Comparison of ENCODE assay signal across 10 cellular contexts in the genomic region with DNA sequence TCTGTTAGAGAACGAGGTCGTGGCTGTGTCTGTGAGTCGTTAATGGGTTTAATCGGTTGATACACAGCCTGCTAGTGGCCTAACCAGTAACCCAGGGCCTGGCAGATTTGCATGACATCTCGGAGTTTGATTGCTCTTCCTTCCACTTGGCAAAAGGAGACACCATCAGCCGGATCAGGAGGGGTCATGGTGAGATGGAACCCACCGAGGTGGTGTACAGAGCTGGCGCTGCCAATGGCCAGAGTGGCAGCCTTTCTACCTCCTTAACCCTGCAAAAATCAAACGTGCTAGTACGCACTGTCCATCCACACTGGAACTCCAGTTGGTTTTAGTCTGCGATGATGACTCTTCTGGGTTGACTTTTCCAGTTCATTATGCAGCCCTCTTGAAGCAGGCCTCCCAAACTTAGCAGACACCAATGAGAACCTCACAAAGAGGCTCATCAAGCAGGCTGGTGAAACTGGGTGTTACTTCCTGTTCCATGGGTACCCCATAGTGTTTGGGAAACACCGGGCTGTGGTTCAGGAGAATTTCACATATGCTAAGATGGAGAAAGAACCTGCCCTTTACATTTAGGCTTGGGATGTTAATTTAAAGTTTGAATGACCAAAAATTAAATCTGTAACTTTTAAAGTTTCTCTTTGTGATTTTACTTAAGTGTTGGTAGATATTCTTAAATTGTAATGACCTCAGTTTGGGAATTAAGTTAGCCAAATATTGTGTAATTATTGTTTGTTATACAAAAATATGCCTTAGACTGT. TPM values are rescaled to one million over a fixed set of nuclear protein-coding genes. Genes with fewer than 3 reads are reported as not detected.
DNase-seq lines count a peak whose midpoint lies in the region; ATAC-seq and TF ChIP-seq lines count a peak whose summit lies in the region.
"Had no signal": no experiment of that assay in that cellular context is flagged by ENCODE, and none has a peak within 500 bp of the region (broad histone marks: within the 10 kb centered on the region; RNA-seq: fewer than 3 reads in every experiment).

No MANE protein-coding gene starts in this region.

- H3K36me3 ChIP-seq in left ventricle myocardium inferior = no peaks in the 10 kb centered on the region

- peak overlapping the region; percentile 48 for H3K27ac Mint-ChIP-seq in activated T-helper 1 cell treated with anti-CD3 and anti-CD28 coated beads, Interleukin-12 subunit alpha, Interleukin-12 subunit beta, Interleukin-2, Interleukin-4 antibody, amounts not matched to agents 30 ng/mL and 10 ng/mL and 1 ng/mL, durations not matched to agents 14 hours and 24 hours and 36 hours
- H3K27ac Mint-ChIP-seq in immature natural killer cell = peak overlapping the region; percentile 15 to 70 (median 58)

- H3K4me3 ChIP-seq in left ventricle myocardium inferior = peak overlapping the region; percentile 76

- DNase-seq in left ventricle myocardium inferior = no peak
- no peak for DNase-seq in Right ventricle myocardium superior
- DNase-seq in activated T-helper 1 cell treated with anti-CD3 and anti-CD28 coated beads, Interleukin-12 subunit alpha, Interleukin-12 subunit beta, Interleukin-2, Interleukin-4 antibody, amounts not matched to agents 30 ng/mL and 10 ng/mL and 1 ng/mL, durations not matched to agents 14 hours and 24 hours and 36 hours (ENCODE audit: low spot score) = no peak
- DNase-seq in immature natural killer cell = no peak
- no peak for DNase-seq in dedifferentiated amniotic fluid mesenchymal stem cell (ENCODE audit: extremely low spot score)
- DNase-seq in NCI-H524 treated with DMSO at 0.1 percent for 48 hours (lab: John Stamatoyannopoulos, UW) = no peak
- DNase-seq in NCI-H1417 (lab: John Stamatoyannopoulos, UW) = no peak
- DNase-seq: NCI-H2171 treated with DMSO at 0.1 percent for 48 hours had no signal

- H3K9me3 Mint-ChIP-seq in activated T-helper 1 cell treated with anti-CD3 and anti-CD28 coated beads, Interleukin-12 subunit alpha, Interleukin-12 subunit beta, Interleukin-2, Interleukin-4 antibody, amounts not matched to agents 30 ng/mL and 10 ng/mL and 1 ng/mL, durations not matched to agents 14 hours and 24 hours and 36 hours = no peaks in the 10 kb centered on the region
- H3K9me3 Mint-ChIP-seq in immature natural killer cell = no peaks in the 10 kb centered on the region

- no peak overlapping the region for H3K27ac ChIP-seq in left ventricle myocardium inferior (replicated peaks)

- peaks cover 74% of the 10 kb centered on the region for H3K27me3 ChIP-seq in left ventricle myocardium inferior (ENCODE audit: low read depth)

- intact Hi-C loops in left ventricle myocardium inferior (cut with micrococcal nuclease) (loop anchor here (5.0 to 10.0 kb wide), 2 partner anchors 708 to 970 kb away; no protein-coding TSS in a partner anchor), Right ventricle myocardium superior (cut with DNase I) (loop anchor here (5.0 kb wide), 1 partner anchor 238 kb away; the partner anchor contains the start of gene COX10)
- intact Hi-C loops in activated T-helper 1 cell treated with anti-CD3 and anti-CD28 coated beads, Interleukin-12 subunit alpha, Interleukin-12 subunit beta, Interleukin-2, Interleukin-4 antibody, amounts not matched to agents 30 ng/mL and 10 ng/mL and 1 ng/mL, durations not matched to agents 14 hours and 24 hours and 36 hours (cut with micrococcal nuclease) = loop anchor here (5.0 to 10.0 kb wide), 3 partner anchors 510 to 970 kb away; no protein-coding TSS in a partner anchor

- peak overlapping the region; percentile 86 for H3K4me3 Mint-ChIP-seq in activated T-helper 1 cell treated with anti-CD3 and anti-CD28 coated beads, Interleukin-12 subunit alpha, Interleukin-12 subunit beta, Interleukin-2, Interleukin-4 antibody, amounts not matched to agents 30 ng/mL and 10 ng/mL and 1 ng/mL, durations not matched to agents 14 hours and 24 hours and 36 hours
- H3K4me3 Mint-ChIP-seq in immature natural killer cell = peak overlapping the region; percentile 49 to 78 (median 68)

- ATAC-seq in Right ventricle myocardium superior (ENCODE audit: poor library complexity) = no peak
- no peak for ATAC-seq in HG02571 (IDR thresholded peaks at IDR 0.05; ENCODE audit: unreplicated experiment)

- H3K4me1 ChIP-seq in left ventricle myocardium inferior = peaks cover 58% of the 10 kb centered on the region

- peaks cover 57% of the 10 kb centered on the region for H3K4me1 Mint-ChIP-seq in activated T-helper 1 cell treated with anti-CD3 and anti-CD28 coated beads, Interleukin-12 subunit alpha, Interleukin-12 subunit beta, Interleukin-2, Interleukin-4 antibody, amounts not matched to agents 30 ng/mL and 10 ng/mL and 1 ng/mL, durations not matched to agents 14 hours and 24 hours and 36 hours (ENCODE audit: low read depth)
- H3K4me1 Mint-ChIP-seq in immature natural killer cell = peaks cover 61% of the 10 kb centered on the region in 2 donors

- no peak for TF ChIP-seq CTCF in left ventricle myocardium inferior (IDR thresholded peaks at IDR 0.05; ENCODE audit: borderline replicate concordance)

- no peaks in the 10 kb centered on the region for H3K9me3 ChIP-seq in left ventricle myocardium inferior (replicated peaks)

- H3K36me3 Mint-ChIP-seq in activated T-helper 1 cell treated with anti-CD3 and anti-CD28 coated beads, Interleukin-12 subunit alpha, Interleukin-12 subunit beta, Interleukin-2, Interleukin-4 antibody, amounts not matched to agents 30 ng/mL and 10 ng/mL and 1 ng/mL, durations not matched to agents 14 hours and 24 hours and 36 hours (ENCODE audit: low read depth) = peaks cover 33% of the 10 kb centered on the region
- peaks cover 0 to 7% (median 3%) of the 10 kb centered on the region in 3 donors for H3K36me3 Mint-ChIP-seq in immature natural killer cell

- peaks cover 1% of the 10 kb centered on the region for H3K27me3 Mint-ChIP-seq in activated T-helper 1 cell treated with anti-CD3 and anti-CD28 coated beads, Interleukin-12 subunit alpha, Interleukin-12 subunit beta, Interleukin-2, Interleukin-4 antibody, amounts not matched to agents 30 ng/mL and 10 ng/mL and 1 ng/mL, durations not matched to agents 14 hours and 24 hours and 36 hours (ENCODE audit: insufficient read depth)
- H3K27me3 Mint-ChIP-seq in immature natural killer cell (ENCODE audit: low read depth in 3 of 3) = peaks cover 8 to 26% (median 9%) of the 10 kb centered on the region in 3 donors

RNA-seq across cellular contexts. Expression of gene HS3ST3B1, which starts 4.2 kb away (rescaled TPM):
- total RNA-seq in left ventricle myocardium inferior (1.2 TPM), Right ventricle myocardium superior (1.5 TPM)
- total RNA-seq in activated T-helper 1 cell treated with anti-CD3 and anti-CD28 coated beads, Interleukin-12 subunit alpha, Interleukin-12 subunit beta, Interleukin-2, Interleukin-4 antibody, amounts not matched to agents 30 ng/mL and 10 ng/mL and 1 ng/mL, durations not matched to agents 14 hours and 24 hours and 36 hours = 32.3 and 33.8 TPM in 2 replicates
- polyA plus RNA-seq in immature natural killer cell = 10 to 100 TPM in 1 of 3 donors, 1 to 10 TPM in 2; 6.6 to 14.2 (median 9.0) TPM
- total RNA-seq: endothelial cell of umbilical vein had no signal
- polyA plus RNA-seq: endothelial cell of umbilical vein had no signal

Comparison
In these comparisons a context has a peak if more than half of its experiments do, and no peak if none do; other contexts are left out.
1. RNA of gene HS3ST3B1, which starts 4.2 kb away (total RNA-seq): 32.3 to 33.8 TPM in activated T-helper 1 cell treated with anti-CD3 and anti-CD28 coated beads, Interleukin-12 subunit alpha, Interleukin-12 subunit beta, Interleukin-2, Interleukin-4 antibody, amounts not matched to agents 30 ng/mL and 10 ng/mL and 1 ng/mL, durations not matched to agents 14 hours and 24 hours and 36 hours; 1.5 TPM in Right ventricle myocardium superior (single experiment) and 1.2 TPM in left ventricle myocardium inferior (single experiment); every median in the first group is over 10 times any median in the second.